In the genomic region with DNA sequence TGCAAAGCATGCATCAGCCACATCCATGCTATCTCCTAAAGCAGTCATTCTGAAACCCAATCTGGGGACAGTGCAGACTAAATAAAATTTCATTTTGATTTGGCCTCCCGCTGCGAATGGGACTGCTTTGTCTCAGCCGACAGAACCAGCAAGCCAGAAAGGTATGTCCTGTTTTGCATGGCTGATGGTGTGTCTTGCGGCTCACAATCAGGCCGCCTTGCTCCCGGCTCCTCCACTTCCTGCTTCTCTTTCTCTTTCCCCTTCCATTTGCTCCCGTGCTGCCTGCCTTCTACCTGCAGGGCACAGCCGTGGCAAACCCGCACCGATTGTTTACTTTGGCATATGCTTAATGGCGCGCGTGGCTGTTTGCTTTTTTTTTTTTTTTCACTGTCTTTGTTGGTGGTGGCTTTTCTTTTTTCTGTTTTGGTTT, we compare ENCODE assay signal across 8 cellular contexts.
A peak's percentile ranks its signal among the peaks of the same experiment; 100 is the strongest.
DNase-seq lines count a peak whose midpoint lies in the region; ATAC-seq and TF ChIP-seq lines count a peak whose summit lies in the region.

No MANE protein-coding gene starts in this region.

- H3K27ac Mint-ChIP-seq in endothelial cell (ENCODE audit: unreplicated experiment): peak overlapping the region; percentile 95

- H3K4me1 Mint-ChIP-seq in endothelial cell (ENCODE audit: unreplicated experiment): peaks cover 24% of the 10 kb centered on the region

- H3K4me2 ChIP-seq in parathyroid adenoma (ENCODE audit: low read length): peak overlapping the region; percentile 71

- H3K36me3 ChIP-seq in parathyroid adenoma (ENCODE audit: control insufficient read depth, insufficient read depth, low read length) (no peaks in the 10 kb centered on the region), A673 (ENCODE audit: insufficient read depth, low read length, poor library complexity, severe bottlenecking) (no peaks in the 10 kb centered on the region)

- CTCF ChIA-PET in A673 (lab: Charles Lee): no interaction called here

- H3K27ac ChIP-seq in parathyroid adenoma (no peak overlapping the region), A673 (ENCODE audit: low read depth, low read length, poor library complexity, severe bottlenecking) (no peak overlapping the region)

- H3K9me3 ChIP-seq in parathyroid adenoma (ENCODE audit: control insufficient read depth, low read length): no peaks in the 10 kb centered on the region
- no peaks in the 10 kb centered on the region for H3K9me3 ChIP-seq in A673 (ENCODE audit: low read depth, low read length, poor library complexity, severe bottlenecking)

- H3K27me3 ChIP-seq in parathyroid adenoma (ENCODE audit: control insufficient read depth, insufficient read depth, low read length): no peaks in the 10 kb centered on the region
- H3K27me3 ChIP-seq in A673 (replicated peaks; ENCODE audit: insufficient read depth, low read depth, low read length, poor library complexity): no peaks in the 10 kb centered on the region

- BruUV-seq in A673 (replicated peaks; lab: Mats Ljungman, UMichigan): no TSS peak

- POLR2A ChIA-PET in A673 (lab: Charles Lee; ENCODE audit: low non-redundant PET): no interaction called here

- DNase-seq in activated CD4-positive, alpha-beta T cell treated with anti-CD3 and anti-CD28 coated beads for 48 hours: peak; percentile 6
- DNase-seq in activated CD4-positive, alpha-beta T cell treated with anti-CD3 and anti-CD28 coated beads for 4 hours: no peak
- DNase-seq in NCI-H2029 treated with DMSO at 0.1 percent for 48 hours (lab: John Stamatoyannopoulos, UW) (peak; percentile 79), endothelial cell (ENCODE audit: low spot score) (peak; percentile 21), A673 (ENCODE audit: low spot score) (no peak)

- no peaks in the 10 kb centered on the region for H3K27me3 Mint-ChIP-seq in endothelial cell (ENCODE audit: unreplicated experiment)

- H3K4me1 ChIP-seq in parathyroid adenoma (no peaks in the 10 kb centered on the region), A673 (ENCODE audit: insufficient read depth, low read length, poor library complexity, severe bottlenecking) (no peaks in the 10 kb centered on the region)

- H3K4me3 Mint-ChIP-seq in endothelial cell (ENCODE audit: unreplicated experiment): peak overlapping the region; percentile 86

- H3K9ac ChIP-seq in parathyroid adenoma: no peak overlapping the region

- H3K4me3 ChIP-seq in parathyroid adenoma (ENCODE audit: low read depth, low read length): peak overlapping the region; percentile 47
- H3K4me3 ChIP-seq in A673 (ENCODE audit: low read depth, low read length, poor library complexity, severe bottlenecking): no peak overlapping the region

- TF ChIP-seq CTCF in endothelial cell (IDR thresholded peaks at IDR 0.05; ENCODE audit: unreplicated experiment) (no peak), parathyroid adenoma (IDR thresholded peaks at IDR 0.05) (no peak), A673 (conservative IDR thresholded peaks at IDR 0.05; ENCODE audit: low read depth, low read length) (no peak)

- no peaks in the 10 kb centered on the region for H3K9me3 Mint-ChIP-seq in endothelial cell (ENCODE audit: unreplicated experiment)

- no peaks in the 10 kb centered on the region for H3K36me3 Mint-ChIP-seq in endothelial cell (ENCODE audit: low read depth, unreplicated experiment)

- intact Hi-C loops in A673 (cut with micrococcal nuclease; ENCODE audit: unreplicated experiment): no loop called here

- H3K79me2 ChIP-seq in parathyroid adenoma: no peaks in the 10 kb centered on the region

- H2AFZ ChIP-seq in parathyroid adenoma: peak overlapping the region; percentile 52

- ATAC-seq in HG02610 (IDR thresholded peaks at IDR 0.05; ENCODE audit: unreplicated experiment) (peak; percentile 96), HG03135 (IDR thresholded peaks at IDR 0.05; ENCODE audit: unreplicated experiment) (no peak)

Comparison
In these comparisons a context has a peak if more than half of its experiments do, and no peak if none do; other contexts are left out.
1. DNase-seq: peak in activated CD4-positive, alpha-beta T cell treated with anti-CD3 and anti-CD28 coated beads for 48 hours (single experiment), NCI-H2029 treated with DMSO at 0.1 percent for 48 hours (single experiment) and endothelial cell (single experiment); none in activated CD4-positive, alpha-beta T cell treated with anti-CD3 and anti-CD28 coated beads for 4 hours (0 of 2) and A673 (single experiment).